1 cellular context compared by ENCODE assay signal in the genomic region with DNA sequence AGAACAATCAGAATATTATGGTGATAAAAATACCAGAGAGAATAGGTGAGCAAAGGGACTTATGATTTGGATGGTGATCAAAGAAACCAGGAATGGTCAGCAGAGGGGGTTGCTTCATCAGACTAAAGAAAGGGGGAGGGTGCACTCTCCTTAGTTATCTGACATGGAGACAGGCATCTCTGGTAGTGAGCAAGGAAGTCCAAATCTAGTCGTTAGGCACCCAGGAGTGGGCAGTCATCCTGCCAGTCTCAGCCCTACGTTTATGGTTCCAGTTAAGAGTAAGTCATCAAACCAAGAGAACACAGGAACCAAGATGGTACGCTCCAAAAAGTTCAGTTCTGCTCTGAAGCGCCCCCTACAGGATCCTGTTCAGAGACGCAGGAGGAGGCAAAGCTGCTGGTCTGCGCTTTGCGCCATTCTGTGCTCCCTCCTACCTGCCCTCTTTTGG.
TF ChIP-seq lines count a peak whose summit lies in the region.

No MANE protein-coding gene starts in this region.

TF ChIP-seq in H1, 55 proteins besides CTCF, POLR2A, EP300 and RAD21:
- TF ChIP-seq POU5F1 (IDR thresholded peaks at IDR 0.05; ENCODE audit: low read depth, low read length) (no peak), JUND (IDR thresholded peaks at IDR 0.05; ENCODE audit: low read length) (peak; percentile 96), RNF2 (IDR thresholded peaks at IDR 0.05; ENCODE audit: borderline replicate concordance, low read depth, low read length, missing control alignments, poor library complexity, severe bottlenecking) (no peak), NANOG (IDR thresholded peaks at IDR 0.05; ENCODE audit: insufficient read depth, low read depth, low read length, poor library complexity, severe bottlenecking) (no peak), CREB1 (IDR thresholded peaks at IDR 0.05) (peak; percentile 30; the same call in 1 of the 2 replicates), ATF3 (IDR thresholded peaks at IDR 0.05; ENCODE audit: insufficient read depth, low read depth, low read length) (no peak), SIX5 (IDR thresholded peaks at IDR 0.05; ENCODE audit: low read depth, low read length) (peak; percentile 36; the same call in 1 of the 2 replicates), JUN (IDR thresholded peaks at IDR 0.05; ENCODE audit: low read depth, low read length) (no peak), SP4 (IDR thresholded peaks at IDR 0.05; ENCODE audit: low read length) (peak; percentile 67; the same call in 1 of the 2 replicates), POLR2AphosphoS5 (IDR thresholded peaks at IDR 0.05; ENCODE audit: low read depth, low read length) (no peak), GABPA (IDR thresholded peaks at IDR 0.05; ENCODE audit: borderline replicate concordance, insufficient read depth, low read length) (no peak), CHD1 (IDR thresholded peaks at IDR 0.05; ENCODE audit: low read depth, low read length) (peak; percentile 91), SP2 (IDR thresholded peaks at IDR 0.05; ENCODE audit: low read length) (no peak), YY1 (IDR thresholded peaks at IDR 0.05; ENCODE audit: low read depth, low read length) (peak; percentile 53; the same call in 1 of the 2 replicates), CHD2 (IDR thresholded peaks at IDR 0.05; ENCODE audit: low read length) (no peak), BRCA1 (IDR thresholded peaks at IDR 0.05; ENCODE audit: low read depth, low read length) (no peak), RBBP5 (IDR thresholded peaks at IDR 0.05; ENCODE audit: borderline replicate concordance, low read depth, low read length) (no peak), SP1 (IDR thresholded peaks at IDR 0.05; ENCODE audit: low read depth, low read length) (peak; percentile 45; the same call in 1 of the 2 replicates), EGR1 (IDR thresholded peaks at IDR 0.05; ENCODE audit: borderline replicate concordance, low read depth, low read length) (peak; percentile 54; the same call in 1 of the 2 replicates), EZH2 (IDR thresholded peaks at IDR 0.05; ENCODE audit: low read depth, low read length, severe bottlenecking) (no peak)
- TF ChIP-seq, protein P1, sequence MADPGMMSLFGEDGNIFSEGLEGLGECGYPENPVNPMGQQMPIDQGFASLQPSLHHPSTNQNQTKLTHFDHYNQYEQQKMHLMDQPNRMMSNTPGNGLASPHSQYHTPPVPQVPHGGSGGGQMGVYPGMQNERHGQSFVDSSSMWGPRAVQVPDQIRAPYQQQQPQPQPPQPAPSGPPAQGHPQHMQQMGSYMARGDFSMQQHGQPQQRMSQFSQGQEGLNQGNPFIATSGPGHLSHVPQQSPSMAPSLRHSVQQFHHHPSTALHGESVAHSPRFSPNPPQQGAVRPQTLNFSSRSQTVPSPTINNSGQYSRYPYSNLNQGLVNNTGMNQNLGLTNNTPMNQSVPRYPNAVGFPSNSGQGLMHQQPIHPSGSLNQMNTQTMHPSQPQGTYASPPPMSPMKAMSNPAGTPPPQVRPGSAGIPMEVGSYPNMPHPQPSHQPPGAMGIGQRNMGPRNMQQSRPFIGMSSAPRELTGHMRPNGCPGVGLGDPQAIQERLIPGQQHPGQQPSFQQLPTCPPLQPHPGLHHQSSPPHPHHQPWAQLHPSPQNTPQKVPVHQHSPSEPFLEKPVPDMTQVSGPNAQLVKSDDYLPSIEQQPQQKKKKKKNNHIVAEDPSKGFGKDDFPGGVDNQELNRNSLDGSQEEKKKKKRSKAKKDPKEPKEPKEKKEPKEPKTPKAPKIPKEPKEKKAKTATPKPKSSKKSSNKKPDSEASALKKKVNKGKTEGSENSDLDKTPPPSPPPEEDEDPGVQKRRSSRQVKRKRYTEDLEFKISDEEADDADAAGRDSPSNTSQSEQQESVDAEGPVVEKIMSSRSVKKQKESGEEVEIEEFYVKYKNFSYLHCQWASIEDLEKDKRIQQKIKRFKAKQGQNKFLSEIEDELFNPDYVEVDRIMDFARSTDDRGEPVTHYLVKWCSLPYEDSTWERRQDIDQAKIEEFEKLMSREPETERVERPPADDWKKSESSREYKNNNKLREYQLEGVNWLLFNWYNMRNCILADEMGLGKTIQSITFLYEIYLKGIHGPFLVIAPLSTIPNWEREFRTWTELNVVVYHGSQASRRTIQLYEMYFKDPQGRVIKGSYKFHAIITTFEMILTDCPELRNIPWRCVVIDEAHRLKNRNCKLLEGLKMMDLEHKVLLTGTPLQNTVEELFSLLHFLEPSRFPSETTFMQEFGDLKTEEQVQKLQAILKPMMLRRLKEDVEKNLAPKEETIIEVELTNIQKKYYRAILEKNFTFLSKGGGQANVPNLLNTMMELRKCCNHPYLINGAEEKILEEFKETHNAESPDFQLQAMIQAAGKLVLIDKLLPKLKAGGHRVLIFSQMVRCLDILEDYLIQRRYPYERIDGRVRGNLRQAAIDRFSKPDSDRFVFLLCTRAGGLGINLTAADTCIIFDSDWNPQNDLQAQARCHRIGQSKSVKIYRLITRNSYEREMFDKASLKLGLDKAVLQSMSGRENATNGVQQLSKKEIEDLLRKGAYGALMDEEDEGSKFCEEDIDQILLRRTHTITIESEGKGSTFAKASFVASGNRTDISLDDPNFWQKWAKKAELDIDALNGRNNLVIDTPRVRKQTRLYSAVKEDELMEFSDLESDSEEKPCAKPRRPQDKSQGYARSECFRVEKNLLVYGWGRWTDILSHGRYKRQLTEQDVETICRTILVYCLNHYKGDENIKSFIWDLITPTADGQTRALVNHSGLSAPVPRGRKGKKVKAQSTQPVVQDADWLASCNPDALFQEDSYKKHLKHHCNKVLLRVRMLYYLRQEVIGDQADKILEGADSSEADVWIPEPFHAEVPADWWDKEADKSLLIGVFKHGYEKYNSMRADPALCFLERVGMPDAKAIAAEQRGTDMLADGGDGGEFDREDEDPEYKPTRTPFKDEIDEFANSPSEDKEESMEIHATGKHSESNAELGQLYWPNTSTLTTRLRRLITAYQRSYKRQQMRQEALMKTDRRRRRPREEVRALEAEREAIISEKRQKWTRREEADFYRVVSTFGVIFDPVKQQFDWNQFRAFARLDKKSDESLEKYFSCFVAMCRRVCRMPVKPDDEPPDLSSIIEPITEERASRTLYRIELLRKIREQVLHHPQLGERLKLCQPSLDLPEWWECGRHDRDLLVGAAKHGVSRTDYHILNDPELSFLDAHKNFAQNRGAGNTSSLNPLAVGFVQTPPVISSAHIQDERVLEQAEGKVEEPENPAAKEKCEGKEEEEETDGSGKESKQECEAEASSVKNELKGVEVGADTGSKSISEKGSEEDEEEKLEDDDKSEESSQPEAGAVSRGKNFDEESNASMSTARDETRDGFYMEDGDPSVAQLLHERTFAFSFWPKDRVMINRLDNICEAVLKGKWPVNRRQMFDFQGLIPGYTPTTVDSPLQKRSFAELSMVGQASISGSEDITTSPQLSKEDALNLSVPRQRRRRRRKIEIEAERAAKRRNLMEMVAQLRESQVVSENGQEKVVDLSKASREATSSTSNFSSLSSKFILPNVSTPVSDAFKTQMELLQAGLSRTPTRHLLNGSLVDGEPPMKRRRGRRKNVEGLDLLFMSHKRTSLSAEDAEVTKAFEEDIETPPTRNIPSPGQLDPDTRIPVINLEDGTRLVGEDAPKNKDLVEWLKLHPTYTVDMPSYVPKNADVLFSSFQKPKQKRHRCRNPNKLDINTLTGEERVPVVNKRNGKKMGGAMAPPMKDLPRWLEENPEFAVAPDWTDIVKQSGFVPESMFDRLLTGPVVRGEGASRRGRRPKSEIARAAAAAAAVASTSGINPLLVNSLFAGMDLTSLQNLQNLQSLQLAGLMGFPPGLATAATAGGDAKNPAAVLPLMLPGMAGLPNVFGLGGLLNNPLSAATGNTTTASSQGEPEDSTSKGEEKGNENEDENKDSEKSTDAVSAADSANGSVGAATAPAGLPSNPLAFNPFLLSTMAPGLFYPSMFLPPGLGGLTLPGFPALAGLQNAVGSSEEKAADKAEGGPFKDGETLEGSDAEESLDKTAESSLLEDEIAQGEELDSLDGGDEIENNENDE (IDR thresholded peaks at IDR 0.05; ENCODE audit: insufficient replicate concordance, low read length): no peak
TF ChIP-seq in H1: peak in this region for 8.
